Comparison of ENCODE assay signal across 15 cellular contexts in the genomic region with DNA sequence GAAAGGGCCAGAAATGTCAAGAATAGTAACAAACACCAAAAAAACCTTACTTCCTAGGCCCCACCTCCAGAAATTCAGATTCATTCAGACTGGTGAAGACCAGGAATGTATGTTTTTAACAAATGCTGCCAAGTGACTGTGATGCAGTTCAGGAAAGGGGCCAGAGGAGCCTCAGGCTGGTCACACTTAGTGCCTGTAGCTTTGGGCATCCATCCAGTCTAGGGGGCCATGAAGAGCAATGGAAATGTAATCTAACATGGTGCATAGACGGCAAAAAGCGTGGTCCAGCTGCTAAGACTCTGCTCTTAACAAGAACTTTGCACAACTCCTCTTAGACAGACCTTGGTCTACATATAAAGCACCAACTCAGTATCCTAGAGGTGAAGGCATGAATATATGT. TPM values are rescaled to one million over a fixed set of nuclear protein-coding genes. Genes with fewer than 3 reads are reported as not detected.
DNase-seq lines count a peak whose midpoint lies in the region; ATAC-seq and TF ChIP-seq lines count a peak whose summit lies in the region.
"Had no signal": no experiment of that assay in that cellular context is flagged by ENCODE, and none has a peak within 500 bp of the region (broad histone marks: within the 10 kb centered on the region; RNA-seq: fewer than 3 reads in every experiment).

No MANE protein-coding gene starts in this region.

- ATAC-seq in gastroesophageal sphincter = no peak
- ATAC-seq in HG03280 (IDR thresholded peaks at IDR 0.05; ENCODE audit: unreplicated experiment) = no peak
- ATAC-seq in effector memory CD8-positive, alpha-beta T cell (replicated peaks) = no peak

- H3K4me1 ChIP-seq in BLaER1 treated with 17β-estradiol and CSF1 and Interleukin-3, amounts not matched to agents 10 nM and 100 nM = peaks cover 31 to 79% (median 66%) of the 10 kb centered on the region in 10 experiments
- H3K4me1 ChIP-seq in adipocyte (ENCODE audit: control insufficient read depth, insufficient read depth, low read length) = peaks cover 41% of the 10 kb centered on the region
- peaks cover 5 to 79% (median 17%) of the 10 kb centered on the region in 3 donors for H3K4me1 ChIP-seq in gastroesophageal sphincter
- H3K4me1 ChIP-seq in trophoblast cell (ENCODE audit: control insufficient read depth in 1 of 2, insufficient read depth in 2 of 2, low read length in 2 of 2) = peaks cover 0 to 2% of the 10 kb centered on the region in 2 experiments

- H4K8ac ChIP-seq in trophoblast cell (ENCODE audit: low read depth, low read length) = no peak overlapping the region

- no peak overlapping the region for H2BK12ac ChIP-seq in trophoblast cell (ENCODE audit: low read length)

- H2BK120ac ChIP-seq in trophoblast cell (ENCODE audit: insufficient read depth, low read length, poor library complexity) = no peak overlapping the region

- peaks cover 1% of the 10 kb centered on the region for H3K79me1 ChIP-seq in trophoblast cell (ENCODE audit: low read length)

- H3K27ac ChIP-seq in BLaER1 treated with 17β-estradiol and CSF1 and Interleukin-3, amounts not matched to agents 10 nM and 100 nM = no peak overlapping the region
- H3K27ac ChIP-seq in gastroesophageal sphincter (peak overlapping the region; percentile 31 to 90 (median 63)), trophoblast cell (ENCODE audit: low read depth, low read length) (no peak overlapping the region)

- peaks cover 5 to 7% of the 10 kb centered on the region in 2 donors for H3K4me1 Mint-ChIP-seq in effector memory CD8-positive, alpha-beta T cell (ENCODE audit: low read depth in 2 of 2)

- H3K9me3 ChIP-seq in BLaER1 treated with 17β-estradiol and CSF1 and Interleukin-3, amounts not matched to agents 10 nM and 100 nM (replicated peaks in 1 of 11) = no peaks in the 10 kb centered on the region
- H3K9me3 ChIP-seq in adipocyte (ENCODE audit: control insufficient read depth, low read length) = no peaks in the 10 kb centered on the region
- no peaks in the 10 kb centered on the region for H3K9me3 ChIP-seq in gastroesophageal sphincter
- no peaks in the 10 kb centered on the region for H3K9me3 ChIP-seq in trophoblast cell (ENCODE audit: insufficient read depth, low read depth, low read length)

- H4K20me1 ChIP-seq in BLaER1 treated with 17β-estradiol and CSF1 and Interleukin-3, amounts not matched to agents 10 nM and 100 nM = peaks cover 0 to 63% (median 12%) of the 10 kb centered on the region in 11 experiments; a peak in 7 of 22 replicates

- DNase-seq in adipocyte (ENCODE audit: low read depth) (peak; percentile 66), trophoblast cell (no peak), HCEC 1CT (no peak), NCI-H2171 treated with DMSO at 0.1 percent for 48 hours (lab: John Stamatoyannopoulos, UW) (no peak)
- no peak for DNase-seq in effector memory CD8-positive, alpha-beta T cell
- DNase-seq: activated naive CD4-positive, alpha-beta T cell; central memory CD4-positive, alpha-beta T cell; NCI-H2029 treated with DMSO at 0.1 percent for 48 hours; NK-92 treated with Interleukin-12 subunit alpha and Interleukin-12 subunit beta, amount 100 ng/mL, for 24 hours; substantia nigra had no signal

- 40 to 75% methylated on average over 2 of the region's 2 CpGs for WGBS in gastroesophageal sphincter (ENCODE audit: low coverage in 1 of 2), 2 donors
- WGBS in trophoblast cell (ENCODE audit: extremely low coverage, insufficient coverage, insufficient read length) = no CpG with 5 or more reads among the region's 2 CpGs

- no peak overlapping the region for H4K91ac ChIP-seq in trophoblast cell (ENCODE audit: low read depth, low read length)

- TF ChIP-seq POLR2A in gastroesophageal sphincter (IDR thresholded peaks at IDR 0.05) = no peak

- peak overlapping the region; percentile 89 for H3K4ac ChIP-seq in trophoblast cell (ENCODE audit: low read depth, low read length)

- no peak overlapping the region for H3K23ac ChIP-seq in trophoblast cell (ENCODE audit: low read length)

- no peak for TF ChIP-seq EP300 in gastroesophageal sphincter (IDR thresholded peaks at IDR 0.05)

- H3K4me2 ChIP-seq in BLaER1 treated with 17β-estradiol and CSF1 and Interleukin-3, amounts not matched to agents 10 nM and 100 nM = peak overlapping the region in 9 of 11 experiments; percentile 2 to 94 (median 77); a peak in 16 of 22 replicates
- H3K4me2 ChIP-seq in trophoblast cell (ENCODE audit: low read length) = no peak overlapping the region

- peaks cover 0 to 29% (median 20%) of the 10 kb centered on the region in 11 experiments; a peak in 20 of 22 replicates for H3K36me3 ChIP-seq in BLaER1 treated with 17β-estradiol and CSF1 and Interleukin-3, amounts not matched to agents 10 nM and 100 nM
- H3K36me3 ChIP-seq in adipocyte (ENCODE audit: control insufficient read depth, insufficient read depth, low read length, severe bottlenecking) = peaks cover 22% of the 10 kb centered on the region
- H3K36me3 ChIP-seq in gastroesophageal sphincter = peaks cover 0 to 20% of the 10 kb centered on the region in 2 donors
- H3K36me3 ChIP-seq in trophoblast cell (ENCODE audit: control insufficient read depth in 1 of 2, insufficient read depth in 2 of 2, low read length in 2 of 2) = peaks cover 4 to 12% of the 10 kb centered on the region in 2 experiments

- H3K79me2 ChIP-seq in trophoblast cell (ENCODE audit: control insufficient read depth, insufficient read depth, low read length, poor library complexity) = peaks cover 8% of the 10 kb centered on the region

- H3K27ac Mint-ChIP-seq in effector memory CD8-positive, alpha-beta T cell = no peak overlapping the region
- H3K27ac Mint-ChIP-seq: memory B cell had no signal

- H2BK5ac ChIP-seq in trophoblast cell (ENCODE audit: low read depth, low read length, poor library complexity) = no peak overlapping the region

- no peak overlapping the region for H2AK5ac ChIP-seq in trophoblast cell (ENCODE audit: low read length)

- no peak overlapping the region for H3K14ac ChIP-seq in trophoblast cell (ENCODE audit: low read length)

- H3K4me3 Mint-ChIP-seq in effector memory CD8-positive, alpha-beta T cell = no peak overlapping the region
- H3K4me3 Mint-ChIP-seq: memory B cell had no signal

- no peaks in the 10 kb centered on the region for H3K9me3 Mint-ChIP-seq in effector memory CD8-positive, alpha-beta T cell
- H3K9me3 Mint-ChIP-seq: memory B cell had no signal

- no peak overlapping the region for H4K12ac ChIP-seq in trophoblast cell (ENCODE audit: low read depth, low read length)

- no peak overlapping the region for H3K4me3 ChIP-seq in BLaER1 treated with 17β-estradiol and CSF1 and Interleukin-3, amounts not matched to agents 10 nM and 100 nM
- H3K4me3 ChIP-seq in adipocyte (ENCODE audit: low read length) (peak overlapping the region; percentile 20), gastroesophageal sphincter (peak overlapping the region; percentile 28 to 58), trophoblast cell (ENCODE audit: low read depth, low read length) (no peak overlapping the region)

- no peak for TF ChIP-seq CTCF in gastroesophageal sphincter (IDR thresholded peaks at IDR 0.05)

- H3K18ac ChIP-seq in trophoblast cell (ENCODE audit: low read length) = no peak overlapping the region

- H2AFZ ChIP-seq in trophoblast cell (ENCODE audit: insufficient read depth, low read length, poor library complexity) = no peak overlapping the region

- H3K9ac ChIP-seq in BLaER1 treated with 17β-estradiol and CSF1 and Interleukin-3, amounts not matched to agents 10 nM and 100 nM = peak overlapping the region in 2 of 11 experiments; percentile 7 to 45; a peak in 1 of 22 replicates
- H3K9ac ChIP-seq in adipocyte (ENCODE audit: low read length) (no peak overlapping the region), trophoblast cell (ENCODE audit: low read length) (no peak overlapping the region)

- H3K36me3 Mint-ChIP-seq in effector memory CD8-positive, alpha-beta T cell (ENCODE audit: insufficient read depth) = no peaks in the 10 kb centered on the region
- H3K36me3 Mint-ChIP-seq: memory B cell had no signal

- no peaks in the 10 kb centered on the region; a peak in 1 of 22 replicates for H3K27me3 ChIP-seq in BLaER1 treated with 17β-estradiol and CSF1 and Interleukin-3, amounts not matched to agents 10 nM and 100 nM
- H3K27me3 ChIP-seq in adipocyte (replicated peaks; ENCODE audit: control insufficient read depth, insufficient read depth, low read length) (no peaks in the 10 kb centered on the region), gastroesophageal sphincter (no peaks in the 10 kb centered on the region), trophoblast cell (ENCODE audit: insufficient read depth, low read length) (no peaks in the 10 kb centered on the region)

- peaks cover 37 to 53% of the 10 kb centered on the region in 2 donors for H3K27me3 Mint-ChIP-seq in effector memory CD8-positive, alpha-beta T cell

RNA-seq across cellular contexts. Expression of a gene that starts 7.1 kb away (rescaled TPM):
- total RNA-seq in gastroesophageal sphincter = 100 to 1,000 TPM; 134 to 468 (median 297) TPM
- polyA plus RNA-seq in trophoblast cell (2013) = 194 and 202 TPM in 2 replicates
- total RNA-seq: MCF 10A had no signal

Comparison
In these comparisons a context has a peak if more than half of its experiments do, and no peak if none do; other contexts are left out.
1. H3K27ac ChIP-seq: peak in gastroesophageal sphincter (4 of 4); none in BLaER1 treated with 17β-estradiol and CSF1 and Interleukin-3, amounts not matched to agents 10 nM and 100 nM (0 of 11) and trophoblast cell (single experiment).
2. H3K4me3 ChIP-seq: peak in adipocyte (single experiment) and gastroesophageal sphincter (2 of 2); none in BLaER1 treated with 17β-estradiol and CSF1 and Interleukin-3, amounts not matched to agents 10 nM and 100 nM (0 of 10) and trophoblast cell (single experiment).